Comparison of ENCODE assay signal across 1 cellular context in genomic region chr3:99920530-99921376, GRCh38.
TF ChIP-seq lines count a peak whose summit lies in the region.

No MANE protein-coding gene starts in this region.

TF ChIP-seq in GM23338, 12 proteins besides CTCF, POLR2A, EP300 and RAD21 (continued from another document):
- no peak for TF ChIP-seq REST (IDR thresholded peaks at IDR 0.05; ENCODE audit: unreplicated experiment)
- TF ChIP-seq POLR2AphosphoS5 (IDR thresholded peaks at IDR 0.05; ENCODE audit: low read depth), result no peak
